Comparison of ENCODE assay signal across 19 cellular contexts in genomic region chr1:217032715-217033367, GRCh38.
A peak's percentile ranks its signal among the peaks of the same experiment; 100 is the strongest.
DNase-seq lines count a peak whose midpoint lies in the region; ATAC-seq, FAIRE-seq and TF ChIP-seq lines count a peak whose summit lies in the region.
"Had no signal": no experiment of that assay in that cellular context is flagged by ENCODE, and none has a peak within 500 bp of the region (broad histone marks: within the 10 kb centered on the region; RNA-seq: fewer than 3 reads in every experiment).

No MANE protein-coding gene starts in this region.

- no peak overlapping the region for H3K4me3 ChIP-seq in HepG2 (replicated peaks in 1 of 3; ENCODE audit: insufficient read depth in 1 of 3, low read depth in 2 of 3, low read length in 3 of 3)
- no peak overlapping the region for H3K4me3 ChIP-seq in right lobe of liver
- no peak overlapping the region for H3K4me3 ChIP-seq in H1 (ENCODE audit: extremely low read depth in 1 of 4, insufficient read depth in 2 of 4, low read depth in 3 of 4, low read length in 4 of 4)

- no peak overlapping the region for H2BK120ac ChIP-seq in H1 (replicated peaks; ENCODE audit: low read depth, low read length)

- FAIRE-seq in HepG2 (lab: Jason Lieb, UNC) (no peak), H1 (lab: Jason Lieb, UNC) (no peak), urothelium cell line (lab: Jason Lieb, UNC) (no peak)
- FAIRE-seq: A204.1 had no signal

- no peak overlapping the region for H3K4me2 ChIP-seq in HepG2 (ENCODE audit: low read depth, low read length)
- no peak overlapping the region for H3K4me2 ChIP-seq in H1 (ENCODE audit: insufficient read depth in 1 of 2, low read depth in 2 of 2, low read length in 2 of 2)

- 22% methylated on average over 4 of the region's 4 CpGs for WGBS in HepG2 (ENCODE audit: low lambda C conversion rate)
- WGBS in right lobe of liver (ENCODE audit: insufficient coverage, low coverage, low lambda C conversion rate, missing lambda C conversion rate), result 80% methylated on average over 4 of the region's 4 CpGs
- 93% methylated on average over 4 of the region's 4 CpGs; no CpG with 5 or more reads in 1 of the 2 experiments for WGBS in H1 (ENCODE audit: extremely low coverage in 1 of 2, insufficient coverage in 1 of 2, insufficient read length in 1 of 2, insufficient replicate concordance in 2 of 2, low coverage in 1 of 2, low lambda C conversion rate in 2 of 2, missing lambda C conversion rate in 1 of 2), 2 experiments

- CTCF ChIA-PET in HepG2 (lab: Yijun Ruan, JAX; ENCODE audit: low intra/inter-chr PET ratio, low total read pairs), result no interaction called here
- CTCF ChIA-PET in H1 (lab: Charles Lee; ENCODE audit: partially characterized antibody), result interaction anchor here (0.6 to 2.9 kb wide), 5 partner anchors 9 to 195 kb away, joined by 3 to 15 read pairs (median 4); no protein-coding TSS in a partner anchor

- H3K18ac ChIP-seq in H1 (ENCODE audit: extremely low read depth, low read length), result no peak overlapping the region

- no peak overlapping the region for H3K27ac ChIP-seq in HepG2 (ENCODE audit: extremely low read length, insufficient read depth, low read length)
- H3K27ac ChIP-seq in right lobe of liver, result no peak overlapping the region
- no peak overlapping the region for H3K27ac ChIP-seq in H1 (ENCODE audit: low read depth, low read length)

- H3K36me3 Mint-ChIP-seq in activated naive CD8-positive, alpha-beta T cell treated with anti-CD3 and anti-CD28 coated beads, Interleukin-2, amount 50 U/mL, for 24 hours (ENCODE audit: low read depth), result no peaks in the 10 kb centered on the region
- H3K36me3 Mint-ChIP-seq: CD4-positive, CD25-positive, alpha-beta regulatory T cell; CD8-positive, alpha-beta memory T cell had no signal

- H4K8ac ChIP-seq in H1 (ENCODE audit: extremely low read depth, insufficient read depth, low read length), result no peak overlapping the region

- H3K14ac ChIP-seq in H1 (ENCODE audit: insufficient read length), result no peak overlapping the region

- H3K9me3 Mint-ChIP-seq in activated naive CD8-positive, alpha-beta T cell treated with anti-CD3 and anti-CD28 coated beads, Interleukin-2, amount 50 U/mL, for 24 hours, result peaks cover 8% of the 10 kb centered on the region

- H3K23me2 ChIP-seq in H1 (ENCODE audit: low read depth, low read length), result no peaks in the 10 kb centered on the region

- ATAC-seq in HepG2 (no peak), right lobe of liver (no peak), left ventricle myocardium superior (peak; percentile 83)
- ATAC-seq in activated naive CD8-positive, alpha-beta T cell treated with anti-CD3 and anti-CD28 coated beads, Interleukin-2, amount 50 U/mL, for 24 hours, result no peak

- H2BK12ac ChIP-seq in H1 (ENCODE audit: low read depth, low read length), result no peak overlapping the region

- H4K20me1 ChIP-seq in HepG2 (ENCODE audit: insufficient read depth, low read length), result no peaks in the 10 kb centered on the region
- no peaks in the 10 kb centered on the region for H4K20me1 ChIP-seq in H1 (replicated peaks in 1 of 2; ENCODE audit: control insufficient read depth in 1 of 2, insufficient read depth in 2 of 2, low read length in 2 of 2)

- H3K27me3 ChIP-seq in HepG2 (ENCODE audit: control insufficient read depth in 1 of 2, insufficient read depth in 2 of 2, low read length in 2 of 2) (no peaks in the 10 kb centered on the region), right lobe of liver (no peaks in the 10 kb centered on the region), H1 (replicated peaks in 1 of 4; ENCODE audit: control insufficient read depth in 3 of 4, extremely low read depth in 1 of 4, insufficient read depth in 3 of 4, low read length in 3 of 4) (no peaks in the 10 kb centered on the region)
- H3K27me3 ChIP-seq: BE2C had no signal

- no peaks in the 10 kb centered on the region for H3K27me3 Mint-ChIP-seq in activated naive CD8-positive, alpha-beta T cell treated with anti-CD3 and anti-CD28 coated beads, Interleukin-2, amount 50 U/mL, for 24 hours
- H3K27me3 Mint-ChIP-seq: CD4-positive, CD25-positive, alpha-beta regulatory T cell; CD8-positive, alpha-beta memory T cell had no signal

- no peaks in the 10 kb centered on the region for H3K79me2 ChIP-seq in HepG2 (ENCODE audit: insufficient read depth, low read length)
- H3K79me2 ChIP-seq in H1 (ENCODE audit: control insufficient read depth in 1 of 2, insufficient read depth in 2 of 2, low read length in 2 of 2), result no peaks in the 10 kb centered on the region

- POLR2A ChIA-PET in HepG2 (lab: Yijun Ruan, JAX), result no interaction called here
- POLR2A ChIA-PET in H1 (lab: Charles Lee; ENCODE audit: partially characterized antibody), result no interaction called here

- H2BK5ac ChIP-seq in H1 (ENCODE audit: low read depth, low read length), result no peak overlapping the region

- H3K27ac Mint-ChIP-seq in activated naive CD8-positive, alpha-beta T cell treated with anti-CD3 and anti-CD28 coated beads, Interleukin-2, amount 50 U/mL, for 24 hours, result no peak overlapping the region
- H3K27ac Mint-ChIP-seq: CD4-positive, CD25-positive, alpha-beta regulatory T cell; CD8-positive, alpha-beta memory T cell had no signal

- no peaks in the 10 kb centered on the region for H3K79me1 ChIP-seq in H1 (ENCODE audit: low read depth, low read length)

- H3K9ac ChIP-seq in HepG2 (ENCODE audit: insufficient read depth, low read depth, low read length), result no peak overlapping the region
- no peak overlapping the region for H3K9ac ChIP-seq in H1 (replicated peaks in 1 of 4; ENCODE audit: extremely low read depth in 1 of 4, low read depth in 3 of 4, low read length in 3 of 4)

- H2AFZ ChIP-seq in HepG2 (ENCODE audit: low read length) (no peak overlapping the region), H1 (ENCODE audit: low read length) (no peak overlapping the region)

- no peak overlapping the region for H4K91ac ChIP-seq in H1 (replicated peaks; ENCODE audit: insufficient read length, low read length)

- TF ChIP-seq POLR2A in HepG2 (IDR thresholded peaks at IDR 0.05; ENCODE audit: insufficient read depth in 1 of 2, low read depth in 2 of 2, low read length in 2 of 2) (no peak), right lobe of liver (IDR thresholded peaks at IDR 0.05) (no peak), H1 (IDR thresholded peaks at IDR 0.05; ENCODE audit: control extremely low read depth in 1 of 2, low read depth in 2 of 2, low read length in 2 of 2) (no peak)

- H3K23ac ChIP-seq in H1 (ENCODE audit: insufficient read length), result no peak overlapping the region

- H3K4me1 Mint-ChIP-seq in activated naive CD8-positive, alpha-beta T cell treated with anti-CD3 and anti-CD28 coated beads, Interleukin-2, amount 50 U/mL, for 24 hours, result no peaks in the 10 kb centered on the region
- H3K4me1 Mint-ChIP-seq: CD4-positive, CD25-positive, alpha-beta regulatory T cell; CD8-positive, alpha-beta memory T cell had no signal

- H3K4me3 Mint-ChIP-seq in activated naive CD8-positive, alpha-beta T cell treated with anti-CD3 and anti-CD28 coated beads, Interleukin-2, amount 50 U/mL, for 24 hours, result no peak overlapping the region
- H3K4me3 Mint-ChIP-seq: CD4-positive, CD25-positive, alpha-beta regulatory T cell; CD8-positive, alpha-beta memory T cell had no signal

- intact Hi-C loops in HepG2 (cut with micrococcal nuclease; ENCODE audit: unreplicated experiment) (no loop called here), right lobe of liver (cut with DNase I) (no loop called here), left ventricle myocardium superior (cut with micrococcal nuclease) (no loop called here)

- in situ Hi-C loops in HepG2 (cut with HindIII; ENCODE audit: extremely low pct_ligation_motif_present, low pct_unique_long_range_greater_than_20kb), result no loop called here

- DNase-seq in HepG2 (ENCODE audit: low spot score), result no peak
- no peak for DNase-seq in right lobe of liver
- no peak for DNase-seq in H1 (ENCODE audit: low read depth in 1 of 2, low spot score in 2 of 2)
- DNase-seq in left ventricle myocardium superior, result peak; percentile 34
- no peak for DNase-seq in activated naive CD8-positive, alpha-beta T cell treated with anti-CD3 and anti-CD28 coated beads, Interleukin-2, amount 50 U/mL, for 24 hours
- DNase-seq in urothelium cell line (ENCODE audit: low spot score), result no peak
- DNase-seq in NCI-H748 (lab: John Stamatoyannopoulos, UW; ENCODE audit: unreplicated experiment), result no peak
- DNase-seq: ACHN; BE2C; C1 segment of cervical spinal cord; CD4-positive, CD25-positive, alpha-beta regulatory T cell; CD8-positive, alpha-beta memory T cell; COR-L47; DMS 273 treated with DMSO at 0.1 percent for 48 hours; DMS79; GDM1; HCEC 1CT; KBM-7 had no signal

- no peak overlapping the region for H2BK15ac ChIP-seq in H1 (ENCODE audit: low read length)

- H4K5ac ChIP-seq in H1 (ENCODE audit: insufficient read length, low read depth, low read length), result no peak overlapping the region

- H3K4me1 ChIP-seq in HepG2 (ENCODE audit: insufficient read depth, low read length), result no peaks in the 10 kb centered on the region
- peaks cover 0 to 2% (median 0%) of the 10 kb centered on the region in 4 donors for H3K4me1 ChIP-seq in right lobe of liver
- no peaks in the 10 kb centered on the region for H3K4me1 ChIP-seq in H1 (replicated peaks in 1 of 4; ENCODE audit: control insufficient read depth in 3 of 4, insufficient read depth in 4 of 4, low read length in 3 of 4)
- H3K4me1 ChIP-seq: BE2C had no signal

- peaks cover 24% of the 10 kb centered on the region for H3K9me3 ChIP-seq in HepG2 (ENCODE audit: low read length)
- H3K9me3 ChIP-seq in right lobe of liver, result no peaks in the 10 kb centered on the region
- H3K9me3 ChIP-seq in H1 (ENCODE audit: insufficient read depth in 2 of 2, low read depth in 1 of 2, low read length in 1 of 2), result peaks cover 0 to 6% of the 10 kb centered on the region in 2 experiments; a peak in 2 of 4 replicates
- H3K9me3 ChIP-seq: BE2C had no signal

- TF ChIP-seq CTCF in HepG2 (CRISPR knock-in tag; IDR thresholded peaks at IDR 0.05) (no peak), right lobe of liver (IDR thresholded peaks at IDR 0.05) (no peak), H1 (IDR thresholded peaks at IDR 0.05; ENCODE audit: control extremely low read depth in 1 of 3, insufficient read depth in 1 of 3, low read depth in 1 of 3, low read length in 3 of 3) (no peak)

- no peak overlapping the region for H3K56ac ChIP-seq in H1 (replicated peaks; ENCODE audit: insufficient read length, low read depth, low read length)

- TF ChIP-seq RAD21 in HepG2 (CRISPR knock-in tag; IDR thresholded peaks at IDR 0.05) (no peak), H1 (IDR thresholded peaks at IDR 0.05 in 1 of 2, conservative IDR thresholded peaks at IDR 0.05 in 1 of 2; ENCODE audit: low read depth in 2 of 2, low read length in 2 of 2) (no peak)

- no peak overlapping the region for H2BK20ac ChIP-seq in H1 (ENCODE audit: low read length)

- no peak overlapping the region for H2AK5ac ChIP-seq in H1 (ENCODE audit: low read depth, low read length)

- TF ChIP-seq EP300 in HepG2 (IDR thresholded peaks at IDR 0.05; ENCODE audit: low read depth in 2 of 2, low read length in 2 of 2) (no peak), HepG2 (CRISPR knock-in tag; IDR thresholded peaks at IDR 0.05; ENCODE audit: borderline replicate concordance) (no peak), H1 (IDR thresholded peaks at IDR 0.05; ENCODE audit: borderline replicate concordance in 1 of 2, low read depth in 2 of 2, low read length in 2 of 2) (no peak)

- H3K4ac ChIP-seq in H1 (replicated peaks; ENCODE audit: insufficient read length, low read depth, low read length), result no peak overlapping the region

- BruUV-seq in HepG2 (replicated peaks; lab: Mats Ljungman, UMichigan), result no TSS peak

- H3K36me3 ChIP-seq in HepG2 (replicated peaks in 1 of 2; ENCODE audit: control insufficient read depth in 1 of 2, insufficient read depth in 2 of 2, low read length in 2 of 2), result no peaks in the 10 kb centered on the region
- no peaks in the 10 kb centered on the region for H3K36me3 ChIP-seq in right lobe of liver
- no peaks in the 10 kb centered on the region for H3K36me3 ChIP-seq in H1 (ENCODE audit: control insufficient read depth in 2 of 4, insufficient read depth in 4 of 4, low read length in 3 of 4)
- H3K36me3 ChIP-seq: BE2C had no signal

Comparison
In these comparisons a context has a peak if more than half of its experiments do, and no peak if none do; other contexts are left out.
1. Of the 41 proteins assayed by ChIP-seq in both HepG2 and H1: peak only in HepG2: none; only in H1: none; in both: CEBPB; in neither: 40.